18 cellular contexts compared by ENCODE assay signal in genomic region chr2:45911503-45911902, GRCh38.
DNase-seq lines count a peak whose midpoint lies in the region; ATAC-seq and TF ChIP-seq lines count a peak whose summit lies in the region.
"Had no signal": no experiment of that assay in that cellular context is flagged by ENCODE, and none has a peak within 500 bp of the region (broad histone marks: within the 10 kb centered on the region; RNA-seq: fewer than 3 reads in every experiment).

No MANE protein-coding gene starts in this region.

- no peaks in the 10 kb centered on the region for H3K9me3 Mint-ChIP-seq in MCF 10A (ENCODE audit: unreplicated experiment)
- H3K9me3 Mint-ChIP-seq in brain, result peaks cover 0 to 9% (median 0%) of the 10 kb centered on the region in 5 experiments
- no peaks in the 10 kb centered on the region for H3K9me3 Mint-ChIP-seq in GM23338
- H3K9me3 Mint-ChIP-seq in natural killer cell treated with Interleukin-12 subunit alpha and Interleukin-12 subunit beta and Interleukin-15 and Interleukin-18, amount 100 ng/mL, for 72 hours, result no peaks in the 10 kb centered on the region
- H3K9me3 Mint-ChIP-seq: CD4-positive, alpha-beta T cell had no signal

- CTCF ChIA-PET in MCF 10A (lab: Yijun Ruan, JAX), result interaction anchor here (2.8 kb wide), 1 partner anchor 24 kb away, joined by 11 read pairs; no protein-coding TSS in a partner anchor

- H3K9me3 ChIP-seq in breast epithelium (no peaks in the 10 kb centered on the region), mucosa of descending colon (no peaks in the 10 kb centered on the region)
- H3K9me3 ChIP-seq: A549 had no signal

- no peak overlapping the region for H3K4me2 ChIP-seq in GM23338
- H3K4me2 ChIP-seq: A549 had no signal

- H3K9me2 ChIP-seq in GM23338 (ENCODE audit: insufficient read depth), result no peaks in the 10 kb centered on the region

- H3K27me3 ChIP-seq in breast epithelium (no peaks in the 10 kb centered on the region), GM23338 (ENCODE audit: insufficient read depth) (no peaks in the 10 kb centered on the region)

- no TSS peak for BruUV-seq in MCF 10A (replicated peaks; lab: Mats Ljungman, UMichigan)

- intact Hi-C loops in breast epithelium (cut with DNase I; ENCODE audit: low total_unique reads), result loop anchor here (5.0 kb wide), 1 partner anchor 1421 kb away; no protein-coding TSS in a partner anchor
- intact Hi-C loops in MCF 10A (cut with micrococcal nuclease), result no loop called here
- intact Hi-C loops in mucosa of descending colon (cut with DNase I, micrococcal nuclease), result no loop called here

- POLR2A ChIA-PET in MCF 10A (lab: Yijun Ruan, JAX), result interaction anchor here (1.3 kb wide), 2 partner anchors 10 to 88 kb away, joined by 3 to 4 read pairs; no protein-coding TSS in a partner anchor

- no peak overlapping the region for H2AFZ ChIP-seq in GM23338
- H2AFZ ChIP-seq: GM23248 had no signal

- H3K4me3 Mint-ChIP-seq in MCF 10A (ENCODE audit: unreplicated experiment) (no peak overlapping the region), brain (no peak overlapping the region), GM23338 (no peak overlapping the region)
- H3K4me3 Mint-ChIP-seq in natural killer cell treated with Interleukin-12 subunit alpha and Interleukin-12 subunit beta and Interleukin-15 and Interleukin-18, amount 100 ng/mL, for 72 hours, result no peak overlapping the region
- H3K4me3 Mint-ChIP-seq: CD4-positive, alpha-beta T cell had no signal

- H3K36me3 Mint-ChIP-seq in MCF 10A (ENCODE audit: insufficient read depth, unreplicated experiment), result peaks cover 14% of the 10 kb centered on the region
- H3K36me3 Mint-ChIP-seq in brain, result peaks cover 7% of the 10 kb centered on the region
- H3K36me3 Mint-ChIP-seq in GM23338 (ENCODE audit: low read depth), result no peaks in the 10 kb centered on the region
- no peaks in the 10 kb centered on the region for H3K36me3 Mint-ChIP-seq in natural killer cell treated with Interleukin-12 subunit alpha and Interleukin-12 subunit beta and Interleukin-15 and Interleukin-18, amount 100 ng/mL, for 72 hours

- H3K36me3 ChIP-seq in breast epithelium (no peaks in the 10 kb centered on the region), mucosa of descending colon (ENCODE audit: low read depth) (no peaks in the 10 kb centered on the region), GM23338 (ENCODE audit: insufficient read depth) (no peaks in the 10 kb centered on the region)

- no peaks in the 10 kb centered on the region for H3K27me3 Mint-ChIP-seq in MCF 10A (ENCODE audit: insufficient read depth, unreplicated experiment)
- no peaks in the 10 kb centered on the region for H3K27me3 Mint-ChIP-seq in brain
- peaks cover 7% of the 10 kb centered on the region for H3K27me3 Mint-ChIP-seq in GM23338 (ENCODE audit: insufficient read depth, low read depth, poor library complexity)
- no peaks in the 10 kb centered on the region for H3K27me3 Mint-ChIP-seq in natural killer cell treated with Interleukin-12 subunit alpha and Interleukin-12 subunit beta and Interleukin-15 and Interleukin-18, amount 100 ng/mL, for 72 hours
- H3K27me3 Mint-ChIP-seq: CD4-positive, alpha-beta T cell had no signal

- no peak for TF ChIP-seq POLR2A in breast epithelium (IDR thresholded peaks at IDR 0.05)

- H3K27ac ChIP-seq in breast epithelium, result peak overlapping the region; percentile 83 to 87
- peak overlapping the region; percentile 4 for H3K27ac ChIP-seq in temporal lobe (ENCODE audit: low read depth, low read length)
- H3K27ac ChIP-seq in GM23338 (ENCODE audit: low read depth), result no peak overlapping the region
- H3K27ac ChIP-seq: 22Rv1, A549, GM23248 had no signal

- ATAC-seq in mucosa of descending colon, result peak; percentile 35
- ATAC-seq in GM23338, result no peak
- no peak for ATAC-seq in natural killer cell treated with Interleukin-12 subunit alpha and Interleukin-12 subunit beta and Interleukin-15 and Interleukin-18, amount 100 ng/mL, for 72 hours
- ATAC-seq: A549 had no signal

- no peak for TF ChIP-seq CTCF in breast epithelium (IDR thresholded peaks at IDR 0.05)
- no peak for TF ChIP-seq CTCF in MCF 10A (IDR thresholded peaks at IDR 0.05; ENCODE audit: unreplicated experiment)
- TF ChIP-seq CTCF in brain (conservative IDR thresholded peaks at IDR 0.05), result no peak
- no peak for TF ChIP-seq CTCF in mucosa of descending colon (IDR thresholded peaks at IDR 0.05)
- no peak for TF ChIP-seq CTCF in GM23338 (conservative IDR thresholded peaks at IDR 0.05; ENCODE audit: low read depth in 2 of 2)

- H4K20me1 ChIP-seq in GM23338 (replicated peaks; ENCODE audit: insufficient read depth), result no peaks in the 10 kb centered on the region

- H3K27ac Mint-ChIP-seq in MCF 10A (ENCODE audit: low read depth, unreplicated experiment) (no peak overlapping the region), brain (peak overlapping the region in 3 of 5 experiments; percentile 40 to 97 (median 88)), GM23338 (no peak overlapping the region)
- H3K27ac Mint-ChIP-seq in natural killer cell treated with Interleukin-12 subunit alpha and Interleukin-12 subunit beta and Interleukin-15 and Interleukin-18, amount 100 ng/mL, for 72 hours, result no peak overlapping the region
- H3K27ac Mint-ChIP-seq: CD4-positive, alpha-beta T cell had no signal

- H3F3A ChIP-seq in GM23338 (replicated peaks; ENCODE audit: low read depth), result no peaks in the 10 kb centered on the region

- H3K4me3 ChIP-seq in breast epithelium (no peak overlapping the region), mucosa of descending colon (no peak overlapping the region), GM23338 (no peak overlapping the region)
- H3K4me3 ChIP-seq: A549, GM23248 had no signal

- H3K79me2 ChIP-seq in GM23338 (replicated peaks; ENCODE audit: insufficient read depth), result no peaks in the 10 kb centered on the region

- DNase-seq in breast epithelium (ENCODE audit: low spot score in 2 of 2) (no peak), MCF 10A (ENCODE audit: unreplicated experiment) (no peak), mucosa of descending colon (no peak), GM23338 (ENCODE audit: low spot score) (no peak), CD1c-positive myeloid dendritic cell (ENCODE audit: extremely low spot score) (no peak)
- no peak for DNase-seq in natural killer cell treated with Interleukin-12 subunit alpha and Interleukin-12 subunit beta and Interleukin-15 and Interleukin-18, amount 100 ng/mL, for 72 hours (ENCODE audit: low spot score)
- DNase-seq: AML-193; C1 segment of cervical spinal cord; CD4-positive, alpha-beta T cell; DMS153; DMS79; GDM1; GM23248; HCEC 1CT had no signal

- peaks cover 0 to 3% of the 10 kb centered on the region in 2 donors for H3K4me1 ChIP-seq in breast epithelium
- peaks cover 6% of the 10 kb centered on the region for H3K4me1 ChIP-seq in mucosa of descending colon (ENCODE audit: low read depth)
- H3K4me1 ChIP-seq in GM23338 (ENCODE audit: insufficient read depth), result no peaks in the 10 kb centered on the region

- H3K4me1 Mint-ChIP-seq in MCF 10A (ENCODE audit: insufficient read depth, unreplicated experiment) (peaks cover 22% of the 10 kb centered on the region), brain (peaks cover 57% of the 10 kb centered on the region), GM23338 (peaks cover 9% of the 10 kb centered on the region; the same call in 1 of the 3 replicates)
- peaks cover 7 to 15% of the 10 kb centered on the region in 2 donors for H3K4me1 Mint-ChIP-seq in natural killer cell treated with Interleukin-12 subunit alpha and Interleukin-12 subunit beta and Interleukin-15 and Interleukin-18, amount 100 ng/mL, for 72 hours (ENCODE audit: low read depth in 2 of 2)

TF ChIP-seq in GM23338, 12 proteins besides CTCF, POLR2A, EP300 and RAD21 (continues in another document):
- TF ChIP-seq REST (IDR thresholded peaks at IDR 0.05; ENCODE audit: unreplicated experiment) (no peak), EZH2 (IDR thresholded peaks at IDR 0.05; ENCODE audit: low read depth, unreplicated experiment) (no peak), ZNF114 (CRISPR knock-in tag; IDR thresholded peaks at IDR 0.05) (no peak), POLR2AphosphoS5 (IDR thresholded peaks at IDR 0.05; ENCODE audit: low read depth) (no peak), CREB1 (CRISPR knock-in tag; IDR thresholded peaks at IDR 0.05; ENCODE audit: low read depth) (no peak), STAT1 (IDR thresholded peaks at IDR 0.05; ENCODE audit: unreplicated experiment) (no peak), EZH2phosphoT487 (IDR thresholded peaks at IDR 0.05; ENCODE audit: unreplicated experiment) (no peak), ETS1 (IDR thresholded peaks at IDR 0.05) (no peak), ZNF331 (CRISPR knock-in tag; IDR thresholded peaks at IDR 0.05; ENCODE audit: low read depth) (no peak)

Comparison
In these comparisons a context has a peak if more than half of its experiments do, and no peak if none do; other contexts are left out.
1. H3K27ac Mint-ChIP-seq: peak in brain (3 of 5); none in MCF 10A (single experiment), GM23338 (single experiment) and natural killer cell treated with Interleukin-12 subunit alpha and Interleukin-12 subunit beta and Interleukin-15 and Interleukin-18, amount 100 ng/mL, for 72 hours (0 of 2).